In the genomic region with DNA sequence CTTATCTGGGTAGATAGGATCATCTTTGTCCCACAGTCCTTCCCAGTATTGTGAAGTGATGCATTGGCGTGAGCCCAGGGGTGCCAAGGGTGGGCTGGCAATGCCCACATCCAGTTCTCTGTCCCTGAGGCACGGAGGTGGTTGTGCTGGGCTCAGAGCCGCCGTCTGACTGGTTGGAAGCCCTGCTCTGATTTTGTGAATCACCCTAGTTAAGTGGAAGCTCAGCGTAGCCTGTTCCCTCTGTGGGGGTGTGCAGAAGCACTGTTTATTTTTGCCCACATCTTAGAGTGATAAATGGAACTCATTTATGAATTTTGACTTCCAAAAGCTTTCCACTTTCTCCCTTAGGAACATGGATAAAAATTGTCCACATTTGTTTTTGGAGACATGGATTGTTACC, we compare ENCODE assay signal across 25 cellular contexts. TPM values are rescaled to one million over a fixed set of nuclear protein-coding genes. Genes with fewer than 3 reads are reported as not detected.
DNase-seq lines count a peak whose midpoint lies in the region; ATAC-seq, FAIRE-seq and TF ChIP-seq lines count a peak whose summit lies in the region.
"Had no signal": no experiment of that assay in that cellular context is flagged by ENCODE, and none has a peak within 500 bp of the region (broad histone marks: within the 10 kb centered on the region; RNA-seq: fewer than 3 reads in every experiment).

No MANE protein-coding gene starts in this region.

- peaks cover 19% of the 10 kb centered on the region for H3K36me3 Mint-ChIP-seq in type B pancreatic cell
- H3K36me3 Mint-ChIP-seq in CD4-positive, alpha-beta memory T cell, result peaks cover 10 to 38% of the 10 kb centered on the region in 2 donors

- H3K4me3 ChIP-seq in right atrium auricular region (no peak overlapping the region), lower lobe of right lung (no peak overlapping the region)
- no peak overlapping the region for H3K4me3 ChIP-seq in CD4-positive, alpha-beta memory T cell (ENCODE audit: low read length in 2 of 2)
- H3K4me3 ChIP-seq: body of pancreas had no signal

- peaks cover 45% of the 10 kb centered on the region for H3K4me1 Mint-ChIP-seq in type B pancreatic cell (ENCODE audit: unreplicated experiment)
- peaks cover 25 to 73% (median 51%) of the 10 kb centered on the region in 4 donors for H3K4me1 Mint-ChIP-seq in CD4-positive, alpha-beta memory T cell

- CTCF ChIA-PET in CD4-positive, alpha-beta memory T cell (lab: Charles Lee; ENCODE audit: partially characterized antibody), result interaction anchor here (1.3 kb wide), 1 partner anchor 97 kb away, joined by 5 read pairs; no protein-coding TSS in a partner anchor

- POLR2A ChIA-PET in CD4-positive, alpha-beta memory T cell (lab: Charles Lee; ENCODE audit: partially characterized antibody), result no interaction called here

- FAIRE-seq in RCC 7860 (lab: Jason Lieb, UNC), result no peak

- H3K36me3 ChIP-seq in right atrium auricular region (no peaks in the 10 kb centered on the region), lower lobe of right lung (no peaks in the 10 kb centered on the region)
- H3K36me3 ChIP-seq in CD4-positive, alpha-beta memory T cell (ENCODE audit: insufficient read depth, low read length), result peaks cover 4% of the 10 kb centered on the region

- H3K27me3 Mint-ChIP-seq in type B pancreatic cell, result no peaks in the 10 kb centered on the region
- H3K27me3 Mint-ChIP-seq in CD4-positive, alpha-beta memory T cell, result no peaks in the 10 kb centered on the region
- H3K27me3 Mint-ChIP-seq: activated naive CD8-positive, alpha-beta T cell had no signal

- intact Hi-C loops in left cardiac atrium (cut with DNase I) (no loop called here), lower lobe of right lung (cut with DNase I) (no loop called here)
- intact Hi-C loops in CD4-positive, alpha-beta memory T cell (cut with micrococcal nuclease), result no loop called here

- peak; percentile 61 to 74 for ATAC-seq in left cardiac atrium
- ATAC-seq in lower lobe of right lung, result peak; percentile 24 to 35
- ATAC-seq in HG02642 (IDR thresholded peaks at IDR 0.05; ENCODE audit: poor library complexity, unreplicated experiment), result no peak
- ATAC-seq: body of pancreas, left lobe of liver had no signal

- TF ChIP-seq CTCF in right atrium auricular region (IDR thresholded peaks at IDR 0.05), result no peak
- TF ChIP-seq CTCF in lower lobe of right lung (IDR thresholded peaks at IDR 0.05), result no peak
- TF ChIP-seq CTCF in type B pancreatic cell (conservative IDR thresholded peaks at IDR 0.05), result no peak

- H3K27ac ChIP-seq in right atrium auricular region (no peak overlapping the region), lower lobe of right lung (no peak overlapping the region)
- H3K27ac ChIP-seq in CD4-positive, alpha-beta memory T cell (ENCODE audit: low read depth, low read length), result no peak overlapping the region

- peaks cover 0 to 56% of the 10 kb centered on the region in 2 donors for H3K4me1 ChIP-seq in right atrium auricular region
- H3K4me1 ChIP-seq in lower lobe of right lung, result peaks cover 47% of the 10 kb centered on the region
- H3K4me1 ChIP-seq in CD4-positive, alpha-beta memory T cell (ENCODE audit: insufficient read depth, low read length), result peaks cover 21% of the 10 kb centered on the region

- DNase-seq in left cardiac atrium (peak; percentile 22), right atrium auricular region (ENCODE audit: low spot score) (no peak), astrocyte of the hippocampus (ENCODE audit: low read depth, low spot score) (peak; percentile 35), lower lobe of right lung (no peak), type B pancreatic cell (ENCODE audit: extremely low spot score, unreplicated experiment) (no peak), RCC 7860 (ENCODE audit: low spot score) (no peak)
- no peak for DNase-seq in CD4-positive, alpha-beta memory T cell
- DNase-seq: activated CD4-positive, alpha-beta T cell treated with anti-CD3 and anti-CD28 coated beads for 1 hour; body of pancreas; DMS 273 treated with DMSO at 0.1 percent for 48 hours; effector memory CD4-positive, alpha-beta T cell; GDM1; NCI-H1048; NCI-H2029 treated with DMSO at 0.1 percent for 48 hours; RPMI8226; stimulated activated CD4-positive, alpha-beta T cell treated with anti-CD3 and anti-CD28 coated beads, Interleukin-12 subunit alpha, Interleukin-12 subunit beta, amount 100 ng/mL, for 4 hours had no signal

- no peaks in the 10 kb centered on the region for H3K9me3 Mint-ChIP-seq in type B pancreatic cell
- no peaks in the 10 kb centered on the region for H3K9me3 Mint-ChIP-seq in CD4-positive, alpha-beta memory T cell
- H3K9me3 Mint-ChIP-seq: activated T-helper 1 cell treated with anti-CD3 and anti-CD28 coated beads, Interleukin-12 subunit alpha, Interleukin-12 subunit beta, Interleukin-2, Interleukin-4 antibody, amounts not matched to agents 30 ng/mL and 10 ng/mL and 1 ng/mL, durations not matched to agents 14 hours and 24 hours and 36 hours had no signal

- H3K27me3 ChIP-seq in right atrium auricular region (no peaks in the 10 kb centered on the region), lower lobe of right lung (ENCODE audit: low read depth) (no peaks in the 10 kb centered on the region)
- no peaks in the 10 kb centered on the region for H3K27me3 ChIP-seq in CD4-positive, alpha-beta memory T cell (ENCODE audit: insufficient read depth, low read length)
- H3K27me3 ChIP-seq: body of pancreas had no signal

- H3K4me3 Mint-ChIP-seq in type B pancreatic cell, result no peak overlapping the region
- no peak overlapping the region for H3K4me3 Mint-ChIP-seq in CD4-positive, alpha-beta memory T cell
- H3K4me3 Mint-ChIP-seq: activated naive CD8-positive, alpha-beta T cell; activated T-helper 1 cell treated with anti-CD3 and anti-CD28 coated beads, Interleukin-12 subunit alpha, Interleukin-12 subunit beta, Interleukin-2, Interleukin-4 antibody, amounts not matched to agents 30 ng/mL and 10 ng/mL and 1 ng/mL, durations not matched to agents 14 hours and 24 hours and 36 hours had no signal

- no peaks in the 10 kb centered on the region for H3K9me3 ChIP-seq in right atrium auricular region
- no peaks in the 10 kb centered on the region for H3K9me3 ChIP-seq in lower lobe of right lung
- no peaks in the 10 kb centered on the region for H3K9me3 ChIP-seq in CD4-positive, alpha-beta memory T cell (ENCODE audit: control insufficient read depth in 1 of 2, low read length in 2 of 2)
- H3K9me3 ChIP-seq: body of pancreas had no signal

- peak overlapping the region; percentile 45 for H3K27ac Mint-ChIP-seq in type B pancreatic cell
- peak overlapping the region in 2 of 7 donors; percentile 44 to 77 for H3K27ac Mint-ChIP-seq in CD4-positive, alpha-beta memory T cell
- H3K27ac Mint-ChIP-seq: activated naive CD8-positive, alpha-beta T cell; activated T-helper 1 cell treated with anti-CD3 and anti-CD28 coated beads, Interleukin-12 subunit alpha, Interleukin-12 subunit beta, Interleukin-2, Interleukin-4 antibody, amounts not matched to agents 30 ng/mL and 10 ng/mL and 1 ng/mL, durations not matched to agents 14 hours and 24 hours and 36 hours had no signal

RNA-seq across cellular contexts. Expression of a gene that starts 13.6 kb away (rescaled TPM):
- 10 to 100 TPM; 28.0 to 47.1 TPM for total RNA-seq in left cardiac atrium
- total RNA-seq in right atrium auricular region, result 10 to 100 TPM; 27.0 to 41.3 TPM
- 57.2 TPM for total RNA-seq in lower lobe of right lung
- 61.2 and 71.6 TPM in 2 replicates for total RNA-seq in type B pancreatic cell (ENCODE audit: low replicate concordance)
- 10 to 100 TPM; 75.3 to 75.6 TPM for total RNA-seq in CD4-positive, alpha-beta memory T cell
- polyA plus RNA-seq in CD4-positive, alpha-beta memory T cell, result 10 to 100 TPM in 1 of 2 donors, 1 to 10 TPM in 1; 3.3 to 27.0 TPM

RNA-seq across cellular contexts. Expression of a gene that starts 48.6 kb away (rescaled TPM):
- 1 to 10 TPM; 1.0 to 1.3 TPM for total RNA-seq in left cardiac atrium
- 1 to 10 TPM in 1 of 2 donors, under 1 TPM in 1; 0.59 to 2.0 TPM for total RNA-seq in right atrium auricular region
- 9.6 TPM for total RNA-seq in lower lobe of right lung
- 6.8 and 18.4 TPM in 2 replicates for total RNA-seq in type B pancreatic cell (ENCODE audit: low replicate concordance)
- under 1 TPM; 0.33 to 0.64 TPM for total RNA-seq in CD4-positive, alpha-beta memory T cell
- polyA plus RNA-seq in CD4-positive, alpha-beta memory T cell, result 1 to 10 TPM in 1 of 2 donors, under 1 TPM in 1; 0.61 to 1.1 TPM

RNA-seq across cellular contexts. Expression of a gene that starts 52.1 kb away (rescaled TPM):
- total RNA-seq in left cardiac atrium, result not detected
- total RNA-seq in right atrium auricular region, result not detected
- 2.0 TPM for total RNA-seq in lower lobe of right lung
- 0.93 and 1.5 TPM in 2 replicates for total RNA-seq in type B pancreatic cell (ENCODE audit: low replicate concordance)
- total RNA-seq in CD4-positive, alpha-beta memory T cell, result not detected
- not detected for polyA plus RNA-seq in CD4-positive, alpha-beta memory T cell
- total RNA-seq: A172; activated CD8-positive, alpha-beta memory T cell treated with anti-CD3 and anti-CD28 coated beads for 36 hours; activated T-helper 1 cell treated with anti-CD3 and anti-CD28 coated beads, Interleukin-12 subunit alpha, Interleukin-12 subunit beta, Interleukin-2, Interleukin-4 antibody, amounts not matched to agents 30 ng/mL and 10 ng/mL and 1 ng/mL, durations not matched to agents 14 hours and 24 hours and 36 hours; NCI-H460; subcutaneous adipose tissue had no signal
- polyA plus RNA-seq: fibroblast of lung had no signal

Comparison
In these comparisons a context has a peak if more than half of its experiments do, and no peak if none do; other contexts are left out.
1. DNase-seq: peak in left cardiac atrium (single experiment) and astrocyte of the hippocampus (single experiment); none in right atrium auricular region (single experiment), lower lobe of right lung (single experiment), type B pancreatic cell (single experiment), RCC 7860 (single experiment) and CD4-positive, alpha-beta memory T cell (0 of 5).